In genomic region chrX:153083238-153083923, GRCh38 we compare ENCODE assay signal across 3 cellular contexts. TPM values are rescaled to one million over a fixed set of nuclear protein-coding genes. Genes with fewer than 3 reads are reported as not detected.
"Had no signal": no experiment of that assay in that cellular context is flagged by ENCODE, and none has a peak within 500 bp of the region (broad histone marks: within the 10 kb centered on the region; RNA-seq: fewer than 3 reads in every experiment).

No MANE protein-coding gene starts in this region.

RNA-seq across cellular contexts. Expression of gene PNMA6A, which starts 11.1 kb away (rescaled TPM):
- total RNA-seq: PC-3 had no signal

RNA-seq across cellular contexts. Expression of gene PNMA3, which starts 27.1 kb away (rescaled TPM):
- total RNA-seq: NCI-H460, OCI-LY7, PC-3 had no signal
